Comparison of ENCODE assay signal across 26 cellular contexts in genomic region chr1:177423083-177423482, GRCh38.
"Had no signal": no experiment of that assay in that cellular context is flagged by ENCODE, and none has a peak within 500 bp of the region (broad histone marks: within the 10 kb centered on the region; RNA-seq: fewer than 3 reads in every experiment).

No MANE protein-coding gene starts in this region.

- DNase-seq: activated CD4-positive, alpha-beta T cell treated with anti-CD3 and anti-CD28 coated beads for 1 hour; activated CD4-positive, alpha-beta T cell treated with anti-CD3 and anti-CD28 coated beads, Interleukin-2, amount 50 U/mL, for 1 hour; activated CD8-positive, alpha-beta T cell treated with anti-CD3 and anti-CD28 coated beads, Interleukin-2, amount 10 ng/mL, durations not matched to agents 7 days and 5 days; activated T-cell treated with anti-CD3 and anti-CD28 coated beads, Interleukin-2, amount 50 U/mL, for 1 hour; aorta; caudate nucleus; dermis blood vessel endothelial cell; effector CD8-positive, alpha-beta T cell; erythroblast; glutamatergic neuron; immature natural killer cell; mammary epithelial cell; midbrain; ovary; stimulated activated CD4-positive, alpha-beta T cell treated with anti-CD3 and anti-CD28 coated beads, Interleukin-12 subunit alpha, Interleukin-12 subunit beta, amount 100 ng/mL, for 4 hours; stimulated activated CD4-positive, alpha-beta T cell treated with anti-CD3 and anti-CD28 coated beads, Interleukin-4, amount 100 ng/mL, for 4 hours; stimulated activated naive CD8-positive, alpha-beta T cell treated with anti-CD3 and anti-CD28 coated beads, Interleukin-15, Interleukin-2, amounts not matched to agents 100 U/mL and 50 U/mL, for 24 hours; substantia nigra; tibial artery had no signal

- H3K36me3 Mint-ChIP-seq: brain, immature natural killer cell had no signal

- H3K9me3 Mint-ChIP-seq: nephron had no signal

- ATAC-seq: activated CD8-positive, alpha-beta T cell treated with anti-CD3 and anti-CD28 coated beads, Interleukin-2, amount 10 ng/mL, durations not matched to agents 7 days and 5 days; activated naive CD4-positive, alpha-beta T cell treated with anti-CD3 and anti-CD28 coated beads, Interleukin-2, amount 50 U/mL, for 72 hours; left lobe of liver; stimulated activated naive CD8-positive, alpha-beta T cell treated with anti-CD3 and anti-CD28 coated beads, Interleukin-15, Interleukin-2, amounts not matched to agents 100 U/mL and 50 U/mL, for 24 hours had no signal

- H3K9me3 ChIP-seq: neutrophil, ovary, prostate gland, tibial artery had no signal

- H3K36me3 ChIP-seq: neutrophil, ovary, prostate gland, tibial artery had no signal

- H3K27me3 ChIP-seq: hepatocyte, neutrophil, ovary, tibial artery had no signal

- H3K4me3 ChIP-seq: hepatocyte, ovary, prostate gland, tibial artery had no signal

- H3K27ac ChIP-seq: hepatocyte, neutrophil, ovary, prostate gland, tibial artery had no signal

- H3K4me1 ChIP-seq: prostate gland, tibial artery had no signal

- H3K27ac Mint-ChIP-seq: activated CD8-positive, alpha-beta T cell treated with anti-CD3 and anti-CD28 coated beads, Interleukin-2, amount 10 ng/mL, durations not matched to agents 7 days and 5 days; activated naive CD4-positive, alpha-beta T cell treated with anti-CD3 and anti-CD28 coated beads, Interleukin-2, amount 50 U/mL, for 72 hours; brain; immature natural killer cell; nephron had no signal

- H3K27me3 Mint-ChIP-seq: brain had no signal

- H3K4me1 Mint-ChIP-seq: immature natural killer cell had no signal

- H3K4me3 Mint-ChIP-seq: activated CD8-positive, alpha-beta T cell treated with anti-CD3 and anti-CD28 coated beads, Interleukin-2, amount 10 ng/mL, durations not matched to agents 7 days and 5 days; brain; immature natural killer cell; nephron had no signal
